In genomic region chr9:90251311-90251710, GRCh38 we compare ENCODE assay signal across 23 cellular contexts.
"Had no signal": no experiment of that assay in that cellular context is flagged by ENCODE, and none has a peak within 500 bp of the region (broad histone marks: within the 10 kb centered on the region; RNA-seq: fewer than 3 reads in every experiment).

No MANE protein-coding gene starts in this region.

- H3K27ac ChIP-seq: body of pancreas, esophagus muscularis mucosa, gastroesophageal sphincter, neural progenitor cell, upper lobe of left lung, VCaP had no signal

- H3K4me3 Mint-ChIP-seq: activated CD4-positive, alpha-beta T cell treated with anti-CD3 and anti-CD28 coated beads, Interleukin-2, amount 10 ng/mL, durations not matched to agents 7 days and 5 days; activated CD8-positive, alpha-beta T cell treated with anti-CD3 and anti-CD28 coated beads, Interleukin-2, amount 10 ng/mL, durations not matched to agents 7 days and 5 days; activated naive CD4-positive, alpha-beta T cell treated with anti-CD3 and anti-CD28 coated beads, Interleukin-2, amount 50 U/mL, for 24 hours; mesothelial cell of epicardium; naive thymus-derived CD8-positive, alpha-beta T cell; neural progenitor cell; T-cell; T-helper 2 cell treated with Interferon-gamma antibody and Interleukin-4, amounts not matched to agents 5 μg/mL and 100 μg/mL, for 36 hours had no signal

- H3K4me3 ChIP-seq: body of pancreas, esophagus muscularis mucosa, gastroesophageal sphincter, neural progenitor cell, upper lobe of left lung had no signal

- H3K36me3 ChIP-seq: esophagus muscularis mucosa, gastroesophageal sphincter, neural progenitor cell, upper lobe of left lung had no signal

- H3K27me3 ChIP-seq: body of pancreas, esophagus muscularis mucosa, gastroesophageal sphincter, neural progenitor cell, upper lobe of left lung had no signal

- H3K36me3 Mint-ChIP-seq: activated naive CD4-positive, alpha-beta T cell treated with anti-CD3 and anti-CD28 coated beads, Interleukin-2, amount 50 U/mL, for 24 hours; mesothelial cell of epicardium; naive thymus-derived CD8-positive, alpha-beta T cell; neural progenitor cell; T-cell had no signal

- H3K4me1 Mint-ChIP-seq: activated CD4-positive, alpha-beta T cell treated with anti-CD3 and anti-CD28 coated beads, Interleukin-2, amount 10 ng/mL, durations not matched to agents 7 days and 5 days; activated naive CD4-positive, alpha-beta T cell treated with anti-CD3 and anti-CD28 coated beads, Interleukin-2, amount 50 U/mL, for 24 hours; naive thymus-derived CD8-positive, alpha-beta T cell; neural progenitor cell; T-cell had no signal

- H3K4me1 ChIP-seq: body of pancreas, esophagus muscularis mucosa, gastroesophageal sphincter, neural progenitor cell, upper lobe of left lung had no signal

- H3K27ac Mint-ChIP-seq: activated CD4-positive, alpha-beta T cell treated with anti-CD3 and anti-CD28 coated beads, Interleukin-2, amount 10 ng/mL, durations not matched to agents 7 days and 5 days; activated CD8-positive, alpha-beta T cell treated with anti-CD3 and anti-CD28 coated beads, Interleukin-2, amount 10 ng/mL, durations not matched to agents 7 days and 5 days; activated naive CD4-positive, alpha-beta T cell treated with anti-CD3 and anti-CD28 coated beads, Interleukin-2, amount 50 U/mL, for 24 hours; mesothelial cell of epicardium; naive thymus-derived CD8-positive, alpha-beta T cell; neural progenitor cell; T-cell; T-helper 2 cell treated with Interferon-gamma antibody and Interleukin-4, amounts not matched to agents 5 μg/mL and 100 μg/mL, for 36 hours had no signal

- H3K4me2 ChIP-seq: neural progenitor cell had no signal

- DNase-seq: activated CD4-positive, alpha-beta T cell treated with anti-CD3 and anti-CD28 coated beads, Interleukin-2, amount 10 ng/mL, durations not matched to agents 7 days and 5 days; activated CD8-positive, alpha-beta T cell treated with anti-CD3 and anti-CD28 coated beads, Interleukin-2, amount 10 ng/mL, durations not matched to agents 7 days and 5 days; activated gamma-delta T cell treated with Interleukin-2 at 50 U/mL for 16 hours; anterior cingulate cortex; body of pancreas; head of caudate nucleus; kidney; left ventricle myocardium superior; mammary epithelial cell; naive thymus-derived CD8-positive, alpha-beta T cell; retina; stimulated activated CD4-positive, alpha-beta T cell treated with anti-CD3 and anti-CD28 coated beads, Interleukin-4, amount 100 ng/mL, for 24 hours; stimulated activated naive CD8-positive, alpha-beta T cell treated with anti-CD3 and anti-CD28 coated beads, Interleukin-15, Interleukin-2, amounts not matched to agents 100 U/mL and 50 U/mL, for 24 hours; T-cell; upper lobe of left lung had no signal

- H2AFZ ChIP-seq: neural progenitor cell had no signal

- ATAC-seq: activated CD4-positive, CD25-positive, alpha-beta regulatory T cell treated with anti-CD3 and anti-CD28 coated beads, Interleukin-2, amount 50 U/mL, for 24 hours; activated CD8-positive, alpha-beta T cell treated with anti-CD3 and anti-CD28 coated beads, Interleukin-2, amount 10 ng/mL, durations not matched to agents 7 days and 5 days; body of pancreas; gastroesophageal sphincter; left ventricle myocardium superior; naive thymus-derived CD8-positive, alpha-beta T cell; stimulated activated naive CD8-positive, alpha-beta T cell treated with anti-CD3 and anti-CD28 coated beads, Interleukin-15, Interleukin-2, amounts not matched to agents 100 U/mL and 50 U/mL, for 24 hours; T-cell had no signal

- H3K9me3 ChIP-seq: body of pancreas, upper lobe of left lung had no signal

- H3K9me3 Mint-ChIP-seq: activated CD4-positive, alpha-beta T cell treated with anti-CD3 and anti-CD28 coated beads, Interleukin-2, amount 10 ng/mL, durations not matched to agents 7 days and 5 days; activated naive CD4-positive, alpha-beta T cell treated with anti-CD3 and anti-CD28 coated beads, Interleukin-2, amount 50 U/mL, for 24 hours; T-cell; T-helper 2 cell treated with Interferon-gamma antibody and Interleukin-4, amounts not matched to agents 5 μg/mL and 100 μg/mL, for 36 hours had no signal

- H3K9ac ChIP-seq: neural progenitor cell had no signal
